In genomic region chr10:59732849-59733248, GRCh38 we compare ENCODE assay signal across 12 cellular contexts. TPM values are rescaled to one million over a fixed set of nuclear protein-coding genes. Genes with fewer than 3 reads are reported as not detected.
"Had no signal": no experiment of that assay in that cellular context is flagged by ENCODE, and none has a peak within 500 bp of the region (broad histone marks: within the 10 kb centered on the region; RNA-seq: fewer than 3 reads in every experiment).

No MANE protein-coding gene starts in this region.

RNA-seq across cellular contexts. Expression of gene MRLN, which starts 20.4 kb away (rescaled TPM):
- total RNA-seq: stomach, subcutaneous adipose tissue, suprapubic skin, testis, thoracic aorta, thyroid gland, tibial nerve, transverse colon, upper lobe of right lung, ureter, vagina had no signal
- polyA plus RNA-seq: urinary bladder had no signal
